8 cellular contexts compared by ENCODE assay signal in the genomic region with DNA sequence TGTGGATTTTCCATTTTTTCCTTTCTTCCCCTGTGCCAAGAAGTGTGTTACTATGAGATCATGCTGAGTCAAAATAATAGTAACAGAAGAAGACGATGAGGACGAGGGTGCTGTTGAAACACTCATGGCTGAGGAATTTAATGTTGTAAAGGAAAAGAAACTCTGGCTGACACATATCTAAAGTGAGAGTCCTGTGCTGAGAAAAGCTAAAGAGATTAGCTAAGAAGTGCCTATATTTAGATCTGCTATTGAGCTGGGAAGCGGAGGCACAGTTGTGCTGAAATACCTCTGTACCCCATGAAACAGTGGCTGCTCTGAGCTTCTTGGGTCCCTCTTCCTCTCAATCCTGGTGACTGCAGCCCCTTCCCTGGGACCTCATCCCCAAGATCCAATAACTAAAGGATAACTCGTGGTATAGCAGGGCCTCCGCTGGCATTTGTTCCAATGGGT. TPM values are rescaled to one million over a fixed set of nuclear protein-coding genes. Genes with fewer than 3 reads are reported as not detected.
DNase-seq lines count a peak whose midpoint lies in the region; ATAC-seq and TF ChIP-seq lines count a peak whose summit lies in the region.

No MANE protein-coding gene starts in this region.

- BruUV-seq in OCI-LY7 (replicated peaks; lab: Mats Ljungman, UMichigan), result no TSS peak

- H3K9me3 Mint-ChIP-seq in dendritic cell treated with granulocyte-macrophage colony-stimulating factor and Interleukin-4, amounts not matched to agents 40 ng/mL and 50 ng/mL, for 4 days, result no peaks in the 10 kb centered on the region

- no peaks in the 10 kb centered on the region for H3K27me3 Mint-ChIP-seq in dendritic cell treated with granulocyte-macrophage colony-stimulating factor and Interleukin-4, amounts not matched to agents 40 ng/mL and 50 ng/mL, for 4 days

- no peak overlapping the region for H2AFZ ChIP-seq in OCI-LY7 (ENCODE audit: low read length)

- CTCF ChIA-PET in OCI-LY7 (lab: Charles Lee; ENCODE audit: unreplicated experiment), result interaction anchor here (0.5 kb wide), 1 partner anchor 239 kb away, joined by 8 read pairs; no protein-coding TSS in a partner anchor

- H3K36me3 ChIP-seq in BLaER1, result no peaks in the 10 kb centered on the region
- no peaks in the 10 kb centered on the region for H3K36me3 ChIP-seq in gastrocnemius medialis
- no peaks in the 10 kb centered on the region for H3K36me3 ChIP-seq in OCI-LY7 (ENCODE audit: insufficient read depth, low read length)
- H3K36me3 ChIP-seq in ovary, result no peaks in the 10 kb centered on the region

- intact Hi-C loops in dendritic cell treated with granulocyte-macrophage colony-stimulating factor and Interleukin-4, amounts not matched to agents 40 ng/mL and 50 ng/mL, for 4 days (cut with micrococcal nuclease), result loop anchor here (5.0 kb wide), 1 partner anchor 39 kb away; no protein-coding TSS in a partner anchor
- intact Hi-C loops in gastrocnemius medialis (cut with DNase I; ENCODE audit: low total_unique reads), result loop anchor here (10.0 kb wide), 2 partner anchors 604 to 1404 kb away; no protein-coding TSS in a partner anchor
- intact Hi-C loops in OCI-LY7 (cut with micrococcal nuclease; ENCODE audit: unreplicated experiment), result no loop called here
- intact Hi-C loops in ovary (cut with DNase I), result no loop called here

- H4K20me1 ChIP-seq in BLaER1 (peaks cover 16% of the 10 kb centered on the region), OCI-LY7 (ENCODE audit: insufficient read depth, low read length) (no peaks in the 10 kb centered on the region)

- H3K4me1 Mint-ChIP-seq in dendritic cell treated with granulocyte-macrophage colony-stimulating factor and Interleukin-4, amounts not matched to agents 40 ng/mL and 50 ng/mL, for 4 days (ENCODE audit: low read depth), result peaks cover 38% of the 10 kb centered on the region

- H3K27me3 ChIP-seq in BLaER1 (peaks cover 11% of the 10 kb centered on the region; the same call in 1 of the 2 replicates), gastrocnemius medialis (no peaks in the 10 kb centered on the region), ovary (no peaks in the 10 kb centered on the region)

- DNase-seq in MV-4-11 (lab: John Stamatoyannopoulos, UW) (peak; percentile 40), gastrocnemius medialis (no peak), OCI-LY7 (ENCODE audit: low spot score) (no peak), ovary (no peak)

- H3K79me2 ChIP-seq in OCI-LY7 (ENCODE audit: insufficient read depth, low read depth, low read length), result peaks cover 1% of the 10 kb centered on the region; the same call in 1 of the 2 replicates

- peaks cover 44% of the 10 kb centered on the region for H3K4me1 ChIP-seq in BLaER1
- H3K4me1 ChIP-seq in gastrocnemius medialis, result peaks cover 10 to 12% of the 10 kb centered on the region in 2 donors
- H3K4me1 ChIP-seq in OCI-LY7 (ENCODE audit: insufficient read depth, low read length, poor library complexity, severe bottlenecking), result peaks cover 13% of the 10 kb centered on the region
- peaks cover 2% of the 10 kb centered on the region for H3K4me1 ChIP-seq in ovary (ENCODE audit: insufficient read depth)

- TF ChIP-seq CTCF in gastrocnemius medialis (IDR thresholded peaks at IDR 0.05 in 4 of 5, conservative IDR thresholded peaks at IDR 0.05 in 1 of 5), result no peak
- no peak for TF ChIP-seq CTCF in OCI-LY7 (conservative IDR thresholded peaks at IDR 0.05; ENCODE audit: low read length)
- TF ChIP-seq CTCF in ovary (IDR thresholded peaks at IDR 0.05), result no peak

- POLR2A ChIA-PET in OCI-LY7 (lab: Charles Lee), result interaction anchor here (1.3 kb wide), 1 partner anchor 11 kb away, joined by 4 read pairs; no protein-coding TSS in a partner anchor

- H3K4me3 ChIP-seq in BLaER1, result no peak overlapping the region
- H3K4me3 ChIP-seq in gastrocnemius medialis, result no peak overlapping the region
- no peak overlapping the region for H3K4me3 ChIP-seq in OCI-LY7 (ENCODE audit: low read depth, low read length, poor library complexity, severe bottlenecking)
- H3K4me3 ChIP-seq in ovary, result no peak overlapping the region

- WGBS in ovary, 3 donors, result 45 to 59% (median 56%) methylated on average over 5 of the region's 5 CpGs

- H3K27ac Mint-ChIP-seq in dendritic cell treated with granulocyte-macrophage colony-stimulating factor and Interleukin-4, amounts not matched to agents 40 ng/mL and 50 ng/mL, for 4 days, result peak overlapping the region; percentile 84

- TF ChIP-seq EP300 in ovary (IDR thresholded peaks at IDR 0.05), result no peak

- H3K4me2 ChIP-seq in BLaER1, result peak overlapping the region; percentile 87
- no peak overlapping the region for H3K4me2 ChIP-seq in OCI-LY7 (ENCODE audit: low read length)

- no peak overlapping the region for H3K9ac ChIP-seq in BLaER1

- no peak overlapping the region for H3K4me3 Mint-ChIP-seq in dendritic cell treated with granulocyte-macrophage colony-stimulating factor and Interleukin-4, amounts not matched to agents 40 ng/mL and 50 ng/mL, for 4 days

- no peaks in the 10 kb centered on the region for H3K9me2 ChIP-seq in OCI-LY7 (ENCODE audit: insufficient read depth, low read length)

- in situ Hi-C loops in gastrocnemius medialis (cut with MboI; ENCODE audit: low sequenced_read_pairs in 4 of 4), result no loop called here

- no peak overlapping the region for H3K27ac ChIP-seq in BLaER1
- peak overlapping the region; percentile 77 to 82 (median 78) for H3K27ac ChIP-seq in gastrocnemius medialis
- H3K27ac ChIP-seq in OCI-LY7 (ENCODE audit: low read depth, low read length, poor library complexity, severe bottlenecking), result no peak overlapping the region
- no peak overlapping the region for H3K27ac ChIP-seq in ovary

- ATAC-seq in GM19463 (IDR thresholded peaks at IDR 0.05; ENCODE audit: unreplicated experiment), result peak; percentile 22
- peak; percentile 75 to 76 for ATAC-seq in gastrocnemius medialis
- no peak for ATAC-seq in GM21528 (IDR thresholded peaks at IDR 0.05; ENCODE audit: low FRiP score, unreplicated experiment)

- TF ChIP-seq POLR2A in gastrocnemius medialis (IDR thresholded peaks at IDR 0.05) (no peak), ovary (IDR thresholded peaks at IDR 0.05) (no peak)

- H3K9me3 ChIP-seq in BLaER1 (no peaks in the 10 kb centered on the region), gastrocnemius medialis (no peaks in the 10 kb centered on the region), OCI-LY7 (ENCODE audit: low read length) (no peaks in the 10 kb centered on the region), ovary (no peaks in the 10 kb centered on the region)

- peaks cover 7% of the 10 kb centered on the region for H3K36me3 Mint-ChIP-seq in dendritic cell treated with granulocyte-macrophage colony-stimulating factor and Interleukin-4, amounts not matched to agents 40 ng/mL and 50 ng/mL, for 4 days (ENCODE audit: low read depth)

RNA-seq across cellular contexts. Expression of a gene that starts 1.1 kb away (rescaled TPM):
- total RNA-seq in gastrocnemius medialis (10 to 100 TPM in 2 of 4 donors, 1 to 10 TPM in 2; 3.0 to 16.7 (median 6.7) TPM), OCI-LY7 (2022) (0.89 TPM in 2 replicates), ovary (1 to 10 TPM; 1.7 to 7.8 (median 2.5) TPM)
- 0.32 TPM in 1 of 2 replicates, not detected in the other for total RNA-seq in OCI-LY7 (2014; rRNA removed; shearing (Covaris generic))
- polyA plus RNA-seq in ovary, result 1 to 10 TPM; 1.9 to 3.3 TPM

RNA-seq across cellular contexts. Expression of a gene that starts 4.2 kb away (rescaled TPM):
- total RNA-seq in gastrocnemius medialis (10 to 100 TPM; 62.8 to 94.7 (median 67.3) TPM), OCI-LY7 (2022) (45.8 and 49.2 TPM in 2 replicates), ovary (100 to 1,000 TPM in 4 of 7 donors, 10 to 100 TPM in 3; 50.0 to 115 (median 102) TPM)
- total RNA-seq in OCI-LY7 (2014; rRNA removed; shearing (Covaris generic)), result 23.9 and 29.3 TPM in 2 replicates
- polyA plus RNA-seq in ovary, result 100 to 1,000 TPM; 114 to 217 TPM

Comparison
In these comparisons a context has a peak if more than half of its experiments do, and no peak if none do; other contexts are left out.
1. H3K27ac ChIP-seq: peak in gastrocnemius medialis (4 of 4); none in BLaER1 (single experiment), OCI-LY7 (single experiment) and ovary (0 of 2).
2. intact Hi-C loops: an anchor here in dendritic cell treated with granulocyte-macrophage colony-stimulating factor and Interleukin-4, amounts not matched to agents 40 ng/mL and 50 ng/mL, for 4 days (5.0 kb wide) and gastrocnemius medialis (10.0 kb wide); none called in OCI-LY7 and ovary.